In the genomic region with DNA sequence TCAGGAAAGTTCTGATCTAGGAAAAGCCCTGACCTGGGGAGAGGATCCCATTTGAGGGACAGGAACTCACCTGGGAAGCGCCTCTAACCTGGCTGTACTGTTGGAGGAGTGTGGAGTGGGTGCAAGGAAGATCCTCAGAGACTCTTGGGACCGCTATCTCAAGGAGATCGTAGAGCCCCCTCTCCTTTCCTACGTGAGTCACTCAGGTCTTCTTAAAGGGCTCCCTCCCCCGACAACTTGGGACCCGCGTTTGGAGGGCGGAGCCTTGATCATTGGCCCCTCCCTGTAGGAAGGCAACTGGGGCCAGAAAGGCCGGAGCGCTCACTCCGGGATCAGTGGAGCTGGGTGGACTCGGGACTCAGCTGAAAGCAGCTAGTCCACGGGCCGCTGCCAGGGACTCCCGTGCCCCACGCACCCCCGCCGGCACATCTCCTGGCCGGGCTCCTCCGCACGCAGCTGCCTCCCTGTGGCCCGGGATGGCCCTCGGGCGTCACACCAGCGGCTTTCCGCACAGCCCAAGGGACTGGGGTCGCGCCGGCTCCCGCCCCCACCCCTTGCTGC, we compare ENCODE assay signal across 8 cellular contexts. TPM values are rescaled to one million over a fixed set of nuclear protein-coding genes. Genes with fewer than 3 reads are reported as not detected.
DNase-seq lines count a peak whose midpoint lies in the region; ATAC-seq, FAIRE-seq and TF ChIP-seq lines count a peak whose summit lies in the region.

No MANE protein-coding gene starts in this region.

- H3K9me2 ChIP-seq in hepatocyte (replicated peaks; ENCODE audit: insufficient read depth) = no peaks in the 10 kb centered on the region

- 3% methylated on average over 30 of the region's 30 CpGs for WGBS in hepatocyte (ENCODE audit: low lambda C conversion rate, missing lambda C conversion rate)
- 2 to 3% methylated on average over 30 of the region's 30 CpGs for WGBS in sigmoid colon, 2 donors

- H3K36me3 Mint-ChIP-seq in astrocyte (ENCODE audit: low read depth, unreplicated experiment) = peaks cover 26% of the 10 kb centered on the region

- intact Hi-C loops in sigmoid colon (cut with DNase I) = loop anchor here (1.0 to 2.0 kb wide), 3 partner anchors 26 to 74 kb away; a partner anchor contains a TSS

- peaks cover 16% of the 10 kb centered on the region for H3K4me1 ChIP-seq in astrocyte (ENCODE audit: insufficient read depth, low read length)
- peaks cover 22% of the 10 kb centered on the region for H3K4me1 ChIP-seq in hepatocyte (ENCODE audit: insufficient read depth)
- peaks cover 0 to 26% (median 21%) of the 10 kb centered on the region in 4 donors for H3K4me1 ChIP-seq in sigmoid colon

- H3K4me2 ChIP-seq in astrocyte (ENCODE audit: low read length) (peak overlapping the region; percentile 87), hepatocyte (peak overlapping the region; percentile 90)

- ATAC-seq in GM18511 (IDR thresholded peaks at IDR 0.05; ENCODE audit: unreplicated experiment) = peak; percentile 31
- ATAC-seq in HG03460 (IDR thresholded peaks at IDR 0.05; ENCODE audit: unreplicated experiment) = peak; percentile 26
- no peak for ATAC-seq in GM18858 (IDR thresholded peaks at IDR 0.05; ENCODE audit: unreplicated experiment)

- H3K27ac ChIP-seq in astrocyte (ENCODE audit: low read depth, low read length) (peak overlapping the region; percentile 36), hepatocyte (peak overlapping the region; percentile 63), sigmoid colon (peak overlapping the region; percentile 87 to 91 (median 87))

- H3K4me1 Mint-ChIP-seq in astrocyte (ENCODE audit: low read depth, unreplicated experiment) = peaks cover 16% of the 10 kb centered on the region

- H3K4me3 ChIP-seq in astrocyte (ENCODE audit: insufficient read depth, low read depth, low read length) (peak overlapping the region; percentile 77), hepatocyte (peak overlapping the region; percentile 73), sigmoid colon (peak overlapping the region; percentile 73 to 86 (median 80))

- H2AFZ ChIP-seq in astrocyte (ENCODE audit: low read depth, low read length) (peak overlapping the region; percentile 77), hepatocyte (peak overlapping the region; percentile 67)

- no peak overlapping the region for H3K27ac Mint-ChIP-seq in astrocyte (ENCODE audit: unreplicated experiment)

- FAIRE-seq in astrocyte (lab: Jason Lieb, UNC) = no peak

- no peak for TF ChIP-seq POLR2A in sigmoid colon (IDR thresholded peaks at IDR 0.05)

- H4K20me1 ChIP-seq in astrocyte (ENCODE audit: insufficient read depth, low read length) (peaks cover 34% of the 10 kb centered on the region), hepatocyte (ENCODE audit: insufficient read depth, poor library complexity, severe bottlenecking) (peaks cover 8% of the 10 kb centered on the region)

- H3K79me2 ChIP-seq in astrocyte (ENCODE audit: insufficient read depth, low read length) = peaks cover 22% of the 10 kb centered on the region
- H3K79me2 ChIP-seq in hepatocyte = peaks cover 12% of the 10 kb centered on the region

- H3K36me3 ChIP-seq in astrocyte (ENCODE audit: insufficient read depth, low read length) = peaks cover 2% of the 10 kb centered on the region
- no peaks in the 10 kb centered on the region for H3K36me3 ChIP-seq in hepatocyte (replicated peaks; ENCODE audit: insufficient read depth, low read depth)
- H3K36me3 ChIP-seq in sigmoid colon = peaks cover 0 to 22% (median 8%) of the 10 kb centered on the region in 4 donors

- TF ChIP-seq EP300 in sigmoid colon (IDR thresholded peaks at IDR 0.05) = no peak

- TF ChIP-seq CTCF in astrocyte (IDR thresholded peaks at IDR 0.05; ENCODE audit: insufficient read depth, low read depth, low read length) = no peak
- no peak for TF ChIP-seq CTCF in hepatocyte (IDR thresholded peaks at IDR 0.05; ENCODE audit: poor library complexity)
- TF ChIP-seq CTCF in sigmoid colon (IDR thresholded peaks at IDR 0.05) = no peak

- peak overlapping the region; percentile 88 for H3K4me3 Mint-ChIP-seq in astrocyte (ENCODE audit: unreplicated experiment)

- H3K9ac ChIP-seq in astrocyte (ENCODE audit: low read length) = peak overlapping the region; percentile 85

- H3K9me3 ChIP-seq in astrocyte (ENCODE audit: insufficient read depth, low read depth, low read length) = no peaks in the 10 kb centered on the region
- H3K9me3 ChIP-seq in hepatocyte (ENCODE audit: low read depth) = no peaks in the 10 kb centered on the region
- no peaks in the 10 kb centered on the region for H3K9me3 ChIP-seq in sigmoid colon

- H3K27me3 ChIP-seq in astrocyte (ENCODE audit: insufficient read depth, low read length) = no peaks in the 10 kb centered on the region
- no peaks in the 10 kb centered on the region for H3K27me3 ChIP-seq in hepatocyte
- H3K27me3 ChIP-seq in sigmoid colon = no peaks in the 10 kb centered on the region

- peaks cover 2% of the 10 kb centered on the region for H3K27me3 Mint-ChIP-seq in astrocyte (ENCODE audit: low read depth, unreplicated experiment)

- no peaks in the 10 kb centered on the region for H3K9me3 Mint-ChIP-seq in astrocyte (ENCODE audit: unreplicated experiment)

- DNase-seq in A172 (ENCODE audit: low spot score) (peak; percentile 59), SW480 (ENCODE audit: low spot score) (peak; percentile 44), astrocyte (ENCODE audit: low read depth) (peak; percentile 45), hepatocyte (ENCODE audit: low spot score) (peak; percentile 77), sigmoid colon (peak; percentile 82)

RNA-seq across cellular contexts. Expression of a gene that starts 0.5 kb away (rescaled TPM):
- total RNA-seq in A172 (2014; rRNA removed; shearing (Covaris generic)) = 16.9 and 17.5 TPM in 2 replicates
- 30.3 and 32.0 TPM in 2 replicates for total RNA-seq in astrocyte
- 42.0 and 56.6 TPM in 2 replicates for total RNA-seq in hepatocyte
- 53.7 and 60.9 TPM in 2 replicates for polyA plus RNA-seq in hepatocyte
- 10 to 100 TPM in 3 of 4 donors, 1 to 10 TPM in 1; 6.4 to 33.0 (median 17.0) TPM for total RNA-seq in sigmoid colon
- 10 to 100 TPM in 1 of 3 donors, 1 to 10 TPM in 2; 9.0 to 70.8 (median 9.7) TPM for polyA plus RNA-seq in sigmoid colon

RNA-seq across cellular contexts. Expression of a gene that starts 13.2 kb away (rescaled TPM):
- total RNA-seq in A172 (2014; rRNA removed; shearing (Covaris generic)) = not detected in 2 replicates
- total RNA-seq in astrocyte (0.36 and 0.48 TPM in 2 replicates), hepatocyte (not detected in 2 replicates), sigmoid colon (not detected)
- polyA plus RNA-seq in hepatocyte (not detected in 2 replicates), sigmoid colon (1 to 10 TPM in 1 of 3 donors, not detected in 2; 1.2 TPM)

RNA-seq across cellular contexts. Expression of a gene that starts 25.3 kb away (rescaled TPM):
- 485 and 565 TPM in 2 replicates for total RNA-seq in A172 (2014; rRNA removed; shearing (Covaris generic))
- total RNA-seq in astrocyte (190 and 199 TPM in 2 replicates), hepatocyte (308 and 352 TPM in 2 replicates), sigmoid colon (100 to 1,000 TPM; 199 to 241 (median 223) TPM)
- polyA plus RNA-seq in hepatocyte (405 and 411 TPM in 2 replicates), sigmoid colon (100 to 1,000 TPM; 451 to 828 (median 586) TPM)

RNA-seq across cellular contexts. Expression of a gene that starts 27.9 kb away (rescaled TPM):
- total RNA-seq in A172 (2014; rRNA removed; shearing (Covaris generic)) = 4.9 and 5.8 TPM in 2 replicates
- total RNA-seq in astrocyte (8.6 and 10.2 TPM in 2 replicates), hepatocyte (1.6 and 1.8 TPM in 2 replicates), sigmoid colon (1 to 10 TPM in 2 of 4 donors, under 1 TPM in 2; 0.33 to 1.4 (median 0.72) TPM)
- polyA plus RNA-seq in hepatocyte (1.9 TPM in 2 replicates), sigmoid colon (1 to 10 TPM in 1 of 3 donors, under 1 TPM in 2; under 0.01 to 2.5 (median under 0.01) TPM)

RNA-seq across cellular contexts. Expression of a gene that starts 39.6 kb away (rescaled TPM):
- total RNA-seq in A172 (2014; rRNA removed; shearing (Covaris generic)) = 105 and 128 TPM in 2 replicates
- total RNA-seq in astrocyte (25.8 and 28.7 TPM in 2 replicates), hepatocyte (5.7 and 17.4 TPM in 2 replicates), sigmoid colon (1 to 10 TPM; 1.5 to 9.4 (median 2.6) TPM)
- polyA plus RNA-seq in hepatocyte (19.6 and 24.7 TPM in 2 replicates), sigmoid colon (10 to 100 TPM in 1 of 3 donors, 1 to 10 TPM in 2; 1.4 to 15.4 (median 3.0) TPM)

Comparison
In these comparisons a context has a peak if more than half of its experiments do, and no peak if none do; other contexts are left out.
1. H3K27ac ChIP-seq: peak in every context shown above with its lines; median percentile 87 in sigmoid colon; 63 in hepatocyte; 36 in astrocyte.